9 cellular contexts compared by ENCODE assay signal in the genomic region with DNA sequence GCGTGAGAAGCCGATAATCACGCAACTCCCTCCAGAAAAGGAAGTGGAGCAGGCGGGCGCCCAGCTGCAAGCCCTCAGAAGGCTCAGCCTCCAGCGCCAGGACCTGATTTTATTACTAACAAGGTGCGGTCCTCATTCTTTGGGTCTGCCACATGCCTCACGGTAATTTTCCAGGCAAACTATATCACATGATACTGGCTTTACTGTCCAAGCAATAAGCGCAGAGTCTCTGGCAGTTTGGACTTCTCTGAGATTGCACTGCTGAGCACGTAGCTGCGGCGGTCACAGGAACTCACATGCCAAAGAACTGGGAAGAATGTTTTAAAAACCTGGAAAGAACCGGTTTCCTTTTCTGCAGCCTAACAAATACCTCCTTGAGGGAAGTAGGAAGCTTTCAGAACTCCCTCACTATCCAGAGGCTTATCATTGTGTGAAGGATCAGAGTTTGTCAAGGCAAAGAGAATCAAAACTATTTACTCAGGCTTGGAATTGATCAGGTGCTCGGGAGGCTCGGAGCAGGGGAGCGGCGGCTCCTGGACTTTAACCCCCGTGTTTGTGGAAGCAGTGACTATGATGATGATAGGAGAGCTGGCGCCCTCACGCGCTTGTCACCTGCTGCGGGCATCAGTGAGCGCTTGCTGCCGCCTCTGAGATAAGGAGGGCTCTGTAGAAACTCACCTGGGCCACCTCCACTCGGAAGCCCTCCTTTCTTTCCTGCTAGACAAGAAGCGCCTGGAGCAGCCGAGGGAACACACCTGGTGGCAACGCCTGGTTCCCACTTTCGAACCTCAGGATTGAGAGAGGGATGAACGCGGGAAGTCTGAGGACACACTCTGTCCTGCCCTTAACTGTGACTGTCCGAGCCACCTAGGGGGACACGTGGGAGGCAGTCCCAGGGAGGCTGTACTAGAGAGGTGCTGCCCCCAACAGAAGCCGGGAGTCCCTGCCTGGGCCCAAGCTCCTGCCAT. TPM values are rescaled to one million over a fixed set of nuclear protein-coding genes. Genes with fewer than 3 reads are reported as not detected.
A peak's percentile ranks its signal among the peaks of the same experiment; 100 is the strongest.
DNase-seq lines count a peak whose midpoint lies in the region; ATAC-seq and TF ChIP-seq lines count a peak whose summit lies in the region.
"Had no signal": no experiment of that assay in that cellular context is flagged by ENCODE, and none has a peak within 500 bp of the region (broad histone marks: within the 10 kb centered on the region; RNA-seq: fewer than 3 reads in every experiment).

No MANE protein-coding gene starts in this region.

- DNase-seq in GM23248 (peak; percentile 63), foreskin keratinocyte (peak in 1 of 2 donors; percentile 60), psoas muscle (no peak), NCI-H226 (no peak)
- DNase-seq in activated CD4-positive, alpha-beta T cell treated with anti-CD3 and anti-CD28 coated beads, Interleukin-2, amount 50 U/mL, for 1 hour, result no peak

- WGBS in GM23248 (ENCODE audit: low coverage in 1 of 2, low lambda C conversion rate in 2 of 2, missing lambda C conversion rate in 2 of 2), 2 experiments, result 52 to 55% methylated on average over 34 of the region's 34 CpGs
- 44 to 50% (median 47%) methylated on average over 34 of the region's 34 CpGs for WGBS in psoas muscle, 3 donors

- in situ Hi-C loops in GM23248 (cut with MboI), result no loop called here

- H3K9me3 ChIP-seq in GM23248 (ENCODE audit: low read depth), result no peaks in the 10 kb centered on the region
- no peaks in the 10 kb centered on the region for H3K9me3 ChIP-seq in OCI-LY3 (ENCODE audit: insufficient read depth, low read length)
- H3K9me3 ChIP-seq in psoas muscle, result peaks cover 7% of the 10 kb centered on the region

- H3K4me3 ChIP-seq in GM23248 (peak overlapping the region; percentile 38), OCI-LY3 (ENCODE audit: low read length) (peak overlapping the region; percentile 54), psoas muscle (peak overlapping the region; percentile 52)
- H3K4me3 ChIP-seq: SK-N-MC had no signal

- H3K27ac ChIP-seq in GM23248 (no peak overlapping the region), OCI-LY3 (ENCODE audit: low read length) (no peak overlapping the region), foreskin keratinocyte (no peak overlapping the region), psoas muscle (no peak overlapping the region)
- H3K27ac ChIP-seq: SK-N-MC had no signal

- intact Hi-C loops in psoas muscle (cut with DNase I), result no loop called here

- H3K9me2 ChIP-seq in GM23248 (ENCODE audit: insufficient read depth), result no peaks in the 10 kb centered on the region

- peaks cover 22% of the 10 kb centered on the region for H3F3A ChIP-seq in GM23248 (ENCODE audit: insufficient read depth)

- no peaks in the 10 kb centered on the region for H3K4me1 ChIP-seq in GM23248 (ENCODE audit: insufficient read depth)
- H3K4me1 ChIP-seq in OCI-LY3 (ENCODE audit: low read length), result peaks cover 9% of the 10 kb centered on the region
- peaks cover 8% of the 10 kb centered on the region for H3K4me1 ChIP-seq in foreskin keratinocyte
- no peaks in the 10 kb centered on the region for H3K4me1 ChIP-seq in psoas muscle

- TF ChIP-seq CTCF in OCI-LY3 (IDR thresholded peaks at IDR 0.05; ENCODE audit: low read depth, low read length), result peak; percentile 12
- peak; percentile 22 for TF ChIP-seq CTCF in foreskin keratinocyte (conservative IDR thresholded peaks at IDR 0.05)
- no peak for TF ChIP-seq CTCF in psoas muscle (IDR thresholded peaks at IDR 0.05)

- H3K27me3 ChIP-seq in GM23248 (replicated peaks; ENCODE audit: insufficient read depth) (no peaks in the 10 kb centered on the region), OCI-LY3 (ENCODE audit: low read depth, low read length) (peaks cover 5% of the 10 kb centered on the region; the same call in 1 of the 2 replicates), foreskin keratinocyte (no peaks in the 10 kb centered on the region), psoas muscle (ENCODE audit: insufficient read depth in 3 of 3, low read length in 2 of 3) (no peaks in the 10 kb centered on the region)

- H3K4me2 ChIP-seq in GM23248 (ENCODE audit: unreplicated experiment) (peak overlapping the region; percentile 40), OCI-LY3 (ENCODE audit: low read length) (peak overlapping the region; percentile 69)

- ATAC-seq in foreskin keratinocyte (peak; percentile 65), psoas muscle (peak; percentile 34 to 70 (median 58)), HG03378 (IDR thresholded peaks at IDR 0.05; ENCODE audit: unreplicated experiment) (no peak), HG02973 (IDR thresholded peaks at IDR 0.05; ENCODE audit: unreplicated experiment) (no peak)

- H3K9ac ChIP-seq in GM23248, result peak overlapping the region; percentile 12
- no peak overlapping the region for H3K9ac ChIP-seq in OCI-LY3 (ENCODE audit: low read length)

- H4K20me1 ChIP-seq in GM23248 (ENCODE audit: insufficient read depth) (no peaks in the 10 kb centered on the region), OCI-LY3 (ENCODE audit: insufficient read depth, low read length) (no peaks in the 10 kb centered on the region)

- H3K79me2 ChIP-seq in GM23248 (ENCODE audit: insufficient read depth) (no peaks in the 10 kb centered on the region), OCI-LY3 (ENCODE audit: low read length) (no peaks in the 10 kb centered on the region)

- peak overlapping the region; percentile 49 for H2AFZ ChIP-seq in GM23248
- peak overlapping the region; percentile 19 for H2AFZ ChIP-seq in OCI-LY3 (ENCODE audit: low read depth, low read length)

- H3K36me3 ChIP-seq in GM23248 (ENCODE audit: low read depth) (no peaks in the 10 kb centered on the region), OCI-LY3 (replicated peaks; ENCODE audit: low read depth, low read length) (no peaks in the 10 kb centered on the region), psoas muscle (ENCODE audit: insufficient read depth in 1 of 2, low read depth in 1 of 2) (no peaks in the 10 kb centered on the region)

RNA-seq across cellular contexts. Expression of gene SYNJ2, which starts 27.2 kb away (rescaled TPM):
- 25.3 and 28.6 TPM in 2 replicates for total RNA-seq in GM23248 (2014; rRNA removed; shearing (Covaris generic))
- polyA plus RNA-seq in GM23248 (2016; fragmentation: Nextera tagmentation; extraction: Ambion mirVana) (17.6 and 20.5 TPM in 2 replicates), foreskin keratinocyte (8.6 and 11.1 TPM in 2 replicates), psoas muscle (1 to 10 TPM; 3.2 to 8.1 (median 6.1) TPM)
- total RNA-seq in foreskin keratinocyte (15.7 and 16.2 TPM in 2 replicates), psoas muscle (10 to 100 TPM in 2 of 4 donors, 1 to 10 TPM in 2; 2.6 to 30.2 (median 12.4) TPM)

Comparison
In these comparisons a context has a peak if more than half of its experiments do, and no peak if none do; other contexts are left out.
1. ATAC-seq: peak in foreskin keratinocyte (single experiment) and psoas muscle (4 of 4); none in HG03378 (single experiment) and HG02973 (single experiment).
2. Peak in every context shown above with its lines, with median percentiles within 50 percentile points of each other: H3K4me3 ChIP-seq.